Comparison of ENCODE assay signal across 15 cellular contexts in genomic region chr7:16636533-16637173, GRCh38. TPM values are rescaled to one million over a fixed set of nuclear protein-coding genes. Genes with fewer than 3 reads are reported as not detected.
A peak's percentile ranks its signal among the peaks of the same experiment; 100 is the strongest.
DNase-seq lines count a peak whose midpoint lies in the region; ATAC-seq and TF ChIP-seq lines count a peak whose summit lies in the region.
"Had no signal": no experiment of that assay in that cellular context is flagged by ENCODE, and none has a peak within 500 bp of the region (broad histone marks: within the 10 kb centered on the region; RNA-seq: fewer than 3 reads in every experiment).

No MANE protein-coding gene starts in this region.

- no peak overlapping the region for H3K18ac ChIP-seq in neuronal stem cell (ENCODE audit: low read length)

- no peak overlapping the region for H2BK15ac ChIP-seq in neuronal stem cell (ENCODE audit: low read length)

- no peak overlapping the region for H3K27ac Mint-ChIP-seq in natural killer cell treated with Interleukin-12 subunit alpha and Interleukin-12 subunit beta and Interleukin-15 and Interleukin-18, amount 100 ng/mL, for 72 hours
- H3K27ac Mint-ChIP-seq: activated T-cell treated with anti-CD3 and anti-CD28 coated beads, Interleukin-2, amount 50 U/mL, for 72 hours; CD8-positive, alpha-beta memory T cell had no signal

- no peak overlapping the region for H3K4me2 ChIP-seq in neuronal stem cell (ENCODE audit: insufficient read depth, low read length, poor library complexity, severe bottlenecking)

- H3K4me1 ChIP-seq in gastroesophageal sphincter, result peaks cover 4 to 78% (median 5%) of the 10 kb centered on the region in 3 donors
- peaks cover 0 to 10% of the 10 kb centered on the region in 2 donors for H3K4me1 ChIP-seq in neuronal stem cell (ENCODE audit: control insufficient read depth in 2 of 2, insufficient read depth in 1 of 2, low read depth in 1 of 2, low read length in 2 of 2)

- no peak for TF ChIP-seq CTCF in gastroesophageal sphincter (IDR thresholded peaks at IDR 0.05)

- H3K27ac ChIP-seq in gastroesophageal sphincter (peak overlapping the region; percentile 47 to 63 (median 56)), neuronal stem cell (replicated peaks; ENCODE audit: low read length) (no peak overlapping the region)

- no peaks in the 10 kb centered on the region for H3K36me3 ChIP-seq in gastroesophageal sphincter
- H3K36me3 ChIP-seq in neuronal stem cell (replicated peaks in 1 of 2; ENCODE audit: control insufficient read depth in 2 of 2, insufficient read depth in 2 of 2, low read length in 2 of 2), result peaks cover 1 to 52% of the 10 kb centered on the region in 2 donors
- H3K36me3 ChIP-seq: adrenal gland, esophagus squamous epithelium had no signal

- H3K9me3 Mint-ChIP-seq in natural killer cell treated with Interleukin-12 subunit alpha and Interleukin-12 subunit beta and Interleukin-15 and Interleukin-18, amount 100 ng/mL, for 72 hours, result no peaks in the 10 kb centered on the region
- H3K9me3 Mint-ChIP-seq: activated T-cell treated with anti-CD3 and anti-CD28 coated beads, Interleukin-2, amount 50 U/mL, for 72 hours; CD8-positive, alpha-beta memory T cell had no signal

- no peak overlapping the region for H4K91ac ChIP-seq in neuronal stem cell (ENCODE audit: low read depth, low read length, poor library complexity)

- ATAC-seq in SK-N-SH treated with all-trans-retinoic acid at 6 μM for 48 hours, result peak; percentile 89
- no peak for ATAC-seq in gastroesophageal sphincter
- ATAC-seq in natural killer cell treated with Interleukin-12 subunit alpha and Interleukin-12 subunit beta and Interleukin-15 and Interleukin-18, amount 100 ng/mL, for 72 hours, result no peak
- ATAC-seq: activated T-cell treated with anti-CD3 and anti-CD28 coated beads, Interleukin-2, amount 50 U/mL, for 72 hours had no signal

- TF ChIP-seq EP300 in gastroesophageal sphincter (IDR thresholded peaks at IDR 0.05), result no peak

- H4K8ac ChIP-seq in neuronal stem cell (ENCODE audit: low read depth, low read length), result no peak overlapping the region

- peaks cover 0 to 9% of the 10 kb centered on the region in 2 donors for H3K4me1 Mint-ChIP-seq in natural killer cell treated with Interleukin-12 subunit alpha and Interleukin-12 subunit beta and Interleukin-15 and Interleukin-18, amount 100 ng/mL, for 72 hours (ENCODE audit: low read depth in 2 of 2)

- no peak overlapping the region for H2BK12ac ChIP-seq in neuronal stem cell (ENCODE audit: low read length)

- H3K27me3 ChIP-seq in gastroesophageal sphincter, result no peaks in the 10 kb centered on the region
- no peaks in the 10 kb centered on the region for H3K27me3 ChIP-seq in neuronal stem cell (ENCODE audit: control insufficient read depth in 3 of 3, insufficient read depth in 3 of 3, low read depth in 1 of 3, low read length in 3 of 3)
- H3K27me3 ChIP-seq: adrenal gland, esophagus squamous epithelium had no signal

- no peak overlapping the region for H2AK5ac ChIP-seq in neuronal stem cell (ENCODE audit: low read depth, low read length)

- no peak overlapping the region for H2BK5ac ChIP-seq in neuronal stem cell (ENCODE audit: low read length)

- no peak overlapping the region for H3K9ac ChIP-seq in neuronal stem cell (ENCODE audit: low read depth, low read length, poor library complexity)

- H3K14ac ChIP-seq in neuronal stem cell (ENCODE audit: low read length), result no peak overlapping the region

- H3K79me1 ChIP-seq in neuronal stem cell (ENCODE audit: low read depth, low read length), result peaks cover 2% of the 10 kb centered on the region

- no peak overlapping the region for H3K4me3 Mint-ChIP-seq in natural killer cell treated with Interleukin-12 subunit alpha and Interleukin-12 subunit beta and Interleukin-15 and Interleukin-18, amount 100 ng/mL, for 72 hours
- H3K4me3 Mint-ChIP-seq: activated T-cell treated with anti-CD3 and anti-CD28 coated beads, Interleukin-2, amount 50 U/mL, for 72 hours; CD8-positive, alpha-beta memory T cell had no signal

- H2AFZ ChIP-seq in neuronal stem cell (ENCODE audit: low read length), result no peak overlapping the region

- TF ChIP-seq POLR2A in gastroesophageal sphincter (IDR thresholded peaks at IDR 0.05), result no peak

- H3K4me3 ChIP-seq in gastroesophageal sphincter (no peak overlapping the region), neuronal stem cell (ENCODE audit: low read length in 2 of 2) (no peak overlapping the region)
- H3K4me3 ChIP-seq: adrenal gland, esophagus squamous epithelium had no signal

- H3K27me3 Mint-ChIP-seq in natural killer cell treated with Interleukin-12 subunit alpha and Interleukin-12 subunit beta and Interleukin-15 and Interleukin-18, amount 100 ng/mL, for 72 hours, result no peaks in the 10 kb centered on the region
- H3K27me3 Mint-ChIP-seq: CD8-positive, alpha-beta memory T cell had no signal

- no peak overlapping the region for H2BK120ac ChIP-seq in neuronal stem cell (ENCODE audit: low read depth, low read length)

- H3K9me3 ChIP-seq in gastroesophageal sphincter (no peaks in the 10 kb centered on the region), neuronal stem cell (replicated peaks in 1 of 2; ENCODE audit: control insufficient read depth in 2 of 2, insufficient read depth in 1 of 2, low read depth in 1 of 2, low read length in 2 of 2) (no peaks in the 10 kb centered on the region)
- H3K9me3 ChIP-seq: adrenal gland, esophagus squamous epithelium had no signal

- H3K36me3 Mint-ChIP-seq in natural killer cell treated with Interleukin-12 subunit alpha and Interleukin-12 subunit beta and Interleukin-15 and Interleukin-18, amount 100 ng/mL, for 72 hours, result peaks cover 19% of the 10 kb centered on the region

- WGBS in gastroesophageal sphincter (ENCODE audit: low coverage in 1 of 2), 2 donors, result 19 to 23% methylated on average over 1 of the region's 1 CpG
- WGBS in neuronal stem cell (ENCODE audit: extremely low coverage in 2 of 2, insufficient read length in 2 of 2, insufficient replicate concordance in 1 of 2), 2 donors, result no CpG with 5 or more reads among the region's 1 CpG

- no peak overlapping the region for H3K4ac ChIP-seq in neuronal stem cell (ENCODE audit: low read length)

- H3K23ac ChIP-seq in neuronal stem cell (ENCODE audit: low read depth, low read length, poor library complexity), result no peak overlapping the region

- peak; percentile 29 for DNase-seq in H4 (ENCODE audit: low spot score)
- DNase-seq in stromal cell of bone marrow (ENCODE audit: low read depth), result peak; percentile 64
- no peak for DNase-seq in natural killer cell treated with Interleukin-12 subunit alpha and Interleukin-12 subunit beta and Interleukin-15 and Interleukin-18, amount 100 ng/mL, for 72 hours (ENCODE audit: low spot score)
- DNase-seq in neuronal stem cell (ENCODE audit: low spot score), result no peak
- DNase-seq in AG08396 (ENCODE audit: low spot score), result no peak
- DNase-seq: activated CD4-positive, alpha-beta T cell treated with anti-CD3 and anti-CD28 coated beads, Interleukin-2, amount 50 U/mL, for 4 hours; activated T-cell treated with anti-CD3 and anti-CD28 coated beads, Interleukin-2, amount 50 U/mL, for 72 hours; CD8-positive, alpha-beta memory T cell; esophagus squamous epithelium; SIG-M5; small intestine; stimulated activated naive CD4-positive, alpha-beta T cell had no signal

TF ChIP-seq in SK-N-SH treated with all-trans-retinoic acid at 6 μM for 48 hours, 23 proteins besides CTCF, POLR2A, EP300 and RAD21 (continues in another document):
- no peak for TF ChIP-seq ISL1 (CRISPR knock-in tag; IDR thresholded peaks at IDR 0.05)
- TF ChIP-seq SNAI2 (CRISPR knock-in tag; IDR thresholded peaks at IDR 0.05), result no peak
- no peak for TF ChIP-seq CSRNP3 (CRISPR knock-in tag; IDR thresholded peaks at IDR 0.05)
- no peak for TF ChIP-seq ZNF565 (CRISPR knock-in tag; conservative IDR thresholded peaks at IDR 0.05; ENCODE audit: low read depth)
- TF ChIP-seq CSDC2 (CRISPR knock-in tag; IDR thresholded peaks at IDR 0.05), result no peak
- no peak for TF ChIP-seq ZC3H10 (CRISPR knock-in tag; IDR thresholded peaks at IDR 0.05)
- TF ChIP-seq BACH2 (CRISPR knock-in tag; IDR thresholded peaks at IDR 0.05; ENCODE audit: borderline replicate concordance), result no peak
- TF ChIP-seq, protein P1, sequence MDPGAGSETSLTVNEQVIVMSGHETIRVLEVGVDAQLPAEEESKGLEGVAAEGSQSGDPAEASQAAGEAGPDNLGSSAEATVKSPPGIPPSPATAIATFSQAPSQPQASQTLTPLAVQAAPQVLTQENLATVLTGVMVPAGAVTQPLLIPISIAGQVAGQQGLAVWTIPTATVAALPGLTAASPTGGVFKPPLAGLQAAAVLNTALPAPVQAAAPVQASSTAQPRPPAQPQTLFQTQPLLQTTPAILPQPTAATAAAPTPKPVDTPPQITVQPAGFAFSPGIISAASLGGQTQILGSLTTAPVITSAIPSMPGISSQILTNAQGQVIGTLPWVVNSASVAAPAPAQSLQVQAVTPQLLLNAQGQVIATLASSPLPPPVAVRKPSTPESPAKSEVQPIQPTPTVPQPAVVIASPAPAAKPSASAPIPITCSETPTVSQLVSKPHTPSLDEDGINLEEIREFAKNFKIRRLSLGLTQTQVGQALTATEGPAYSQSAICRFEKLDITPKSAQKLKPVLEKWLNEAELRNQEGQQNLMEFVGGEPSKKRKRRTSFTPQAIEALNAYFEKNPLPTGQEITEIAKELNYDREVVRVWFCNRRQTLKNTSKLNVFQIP (CRISPR knock-in tag; IDR thresholded peaks at IDR 0.05; ENCODE audit: borderline replicate concordance, low read depth), result no peak
- no peak for TF ChIP-seq ZFP30 (CRISPR knock-in tag; IDR thresholded peaks at IDR 0.05)

RNA-seq across cellular contexts. Expression of gene ANKMY2, which starts 8.9 kb away (rescaled TPM):
- 46.8 and 56.6 TPM in 2 replicates for total RNA-seq in H4 (2014; rRNA removed; shearing (Covaris generic))
- 10 to 100 TPM; 13.2 to 37.9 (median 25.3) TPM for total RNA-seq in gastroesophageal sphincter
- 10 to 100 TPM; 11.3 to 13.4 TPM for total RNA-seq in natural killer cell treated with Interleukin-12 subunit alpha and Interleukin-12 subunit beta and Interleukin-15 and Interleukin-18, amount 100 ng/mL, for 72 hours
- 46.0 TPM for polyA plus RNA-seq in neuronal stem cell (2013, experiment 1 of 2)
- polyA plus RNA-seq in neuronal stem cell (2013, experiment 2 of 2), result 45.3 TPM

RNA-seq across cellular contexts. Expression of gene BZW2, which starts 9.3 kb away (rescaled TPM):
- 265 and 341 TPM in 2 replicates for total RNA-seq in H4 (2014; rRNA removed; shearing (Covaris generic))
- total RNA-seq in gastroesophageal sphincter, result 10 to 100 TPM; 43.6 to 82.4 (median 64.8) TPM
- 10 to 100 TPM; 50.5 to 69.3 TPM for total RNA-seq in natural killer cell treated with Interleukin-12 subunit alpha and Interleukin-12 subunit beta and Interleukin-15 and Interleukin-18, amount 100 ng/mL, for 72 hours
- polyA plus RNA-seq in neuronal stem cell (2013, experiment 1 of 2), result 113 TPM
- polyA plus RNA-seq in neuronal stem cell (2013, experiment 2 of 2), result 113 TPM

Comparison
In these comparisons a context has a peak if more than half of its experiments do, and no peak if none do; other contexts are left out.
1. DNase-seq: peak in H4 (single experiment) and stromal cell of bone marrow (single experiment); none in natural killer cell treated with Interleukin-12 subunit alpha and Interleukin-12 subunit beta and Interleukin-15 and Interleukin-18, amount 100 ng/mL, for 72 hours (single experiment), neuronal stem cell (single experiment) and AG08396 (single experiment).